ENCODE assay signal across 8 cellular contexts in genomic region chr6:40308533-40309306, GRCh38.
A peak's percentile ranks its signal among the peaks of the same experiment; 100 is the strongest.
DNase-seq lines count a peak whose midpoint lies in the region; ATAC-seq, FAIRE-seq and TF ChIP-seq lines count a peak whose summit lies in the region.

No MANE protein-coding gene starts in this region.

- DNase-seq in D721Med (ENCODE audit: insufficient read length, low spot score) (peak; percentile 63), HT-29 (ENCODE audit: low spot score) (peak; percentile 67), SHP77 (lab: John Stamatoyannopoulos, UW) (peak; percentile 44 to 53), left ventricle myocardium inferior (peak; percentile 40), sciatic nerve (ENCODE audit: low spot score) (peak; percentile 80)
- DNase-seq in activated naive CD8-positive, alpha-beta T cell treated with anti-CD3 and anti-CD28 coated beads, Interleukin-2, amount 50 U/mL, for 16 hours (ENCODE audit: low read depth, low spot score) = peak; percentile 6

- no peak overlapping the region for H3K27ac ChIP-seq in left ventricle myocardium inferior (replicated peaks)

- H3K27me3 ChIP-seq in left ventricle myocardium inferior (ENCODE audit: low read depth) = peaks cover 75% of the 10 kb centered on the region

- peak; percentile 21 for FAIRE-seq in D721Med (lab: Jason Lieb, UNC)

- intact Hi-C loops in left ventricle myocardium inferior (cut with micrococcal nuclease) = no loop called here
- intact Hi-C loops in sciatic nerve (cut with DNase I) = loop anchor here (10.0 kb wide), 1 partner anchor 934 kb away; no protein-coding TSS in a partner anchor

- TF ChIP-seq CTCF in D721Med (IDR thresholded peaks at IDR 0.05; ENCODE audit: insufficient read depth, missing control alignments) (peak; percentile 74), left ventricle myocardium inferior (IDR thresholded peaks at IDR 0.05; ENCODE audit: borderline replicate concordance) (peak; percentile 90)

- H3K36me3 ChIP-seq in left ventricle myocardium inferior = no peaks in the 10 kb centered on the region

- ATAC-seq in sciatic nerve (peak; percentile 85), GM18517 (IDR thresholded peaks at IDR 0.05; ENCODE audit: unreplicated experiment) (no peak), GM21390 (IDR thresholded peaks at IDR 0.05; ENCODE audit: unreplicated experiment) (no peak)

- H3K9me3 ChIP-seq in left ventricle myocardium inferior (replicated peaks) = no peaks in the 10 kb centered on the region

- no peak overlapping the region for H3K4me3 ChIP-seq in left ventricle myocardium inferior

- peaks cover 8% of the 10 kb centered on the region for H3K4me1 ChIP-seq in left ventricle myocardium inferior

Comparison
In these comparisons a context has a peak if more than half of its experiments do, and no peak if none do; other contexts are left out.
1. DNase-seq: peak in every context shown above with its lines; median percentile 80 in sciatic nerve; 67 in HT-29; 63 in D721Med; 48 in SHP77; 40 in left ventricle myocardium inferior; 6 in activated naive CD8-positive, alpha-beta T cell treated with anti-CD3 and anti-CD28 coated beads, Interleukin-2, amount 50 U/mL, for 16 hours.